ENCODE assay signal across 24 cellular contexts in genomic region chr5:164187780-164188179, GRCh38.
A peak's percentile ranks its signal among the peaks of the same experiment; 100 is the strongest.
DNase-seq lines count a peak whose midpoint lies in the region; FAIRE-seq and TF ChIP-seq lines count a peak whose summit lies in the region.
"Had no signal": no experiment of that assay in that cellular context is flagged by ENCODE, and none has a peak within 500 bp of the region (broad histone marks: within the 10 kb centered on the region; RNA-seq: fewer than 3 reads in every experiment).

No MANE protein-coding gene starts in this region.

- H3K4me2 ChIP-seq in H1 (ENCODE audit: insufficient read depth in 1 of 2, low read depth in 2 of 2, low read length in 2 of 2) (0 out of 4 replicates have a peak overlapping the region, but pooled peaks of 1 of the 2 experiments have one; percentile 16), osteoblast (ENCODE audit: insufficient read depth, low read length) (no peak overlapping the region)
- H3K4me2 ChIP-seq: A549; BLaER1 treated with 17β-estradiol and CSF1 and Interleukin-3, amounts not matched to agents 10 nM and 100 nM had no signal

- H2AFZ ChIP-seq in H1 (ENCODE audit: low read length) (no peak overlapping the region), osteoblast (ENCODE audit: low read length) (no peak overlapping the region)

- no peaks in the 10 kb centered on the region for H3K79me2 ChIP-seq in H1 (ENCODE audit: control insufficient read depth in 1 of 2, insufficient read depth in 2 of 2, low read length in 2 of 2)
- H3K79me2 ChIP-seq in osteoblast (ENCODE audit: insufficient read depth, low read length): no peaks in the 10 kb centered on the region

- no peak overlapping the region for H3K14ac ChIP-seq in H1 (ENCODE audit: insufficient read length)

- no peak overlapping the region for H4K8ac ChIP-seq in H1 (ENCODE audit: extremely low read depth, insufficient read depth, low read length)

- FAIRE-seq in H1 (lab: Jason Lieb, UNC): no peak
- FAIRE-seq: A549, D721Med, GM12891, GM18507 had no signal

- TF ChIP-seq RAD21 in H1 (IDR thresholded peaks at IDR 0.05 in 1 of 2, conservative IDR thresholded peaks at IDR 0.05 in 1 of 2; ENCODE audit: low read depth in 2 of 2, low read length in 2 of 2): no peak

- H3K56ac ChIP-seq in H1 (replicated peaks; ENCODE audit: insufficient read length, low read depth, low read length): no peak overlapping the region

- peak overlapping the region; percentile 48 for H4K5ac ChIP-seq in H1 (ENCODE audit: insufficient read length, low read depth, low read length)

- H2BK12ac ChIP-seq in H1 (ENCODE audit: low read depth, low read length): no peak overlapping the region

- no peaks in the 10 kb centered on the region for H3K79me1 ChIP-seq in H1 (ENCODE audit: low read depth, low read length)

- no peak overlapping the region for H2BK20ac ChIP-seq in H1 (ENCODE audit: low read length)

- intact Hi-C loops in left ventricle myocardium inferior (cut with micrococcal nuclease): no loop called here

- WGBS in H1 (ENCODE audit: extremely low coverage in 1 of 2, insufficient coverage in 1 of 2, insufficient read length in 1 of 2, insufficient replicate concordance in 2 of 2, low coverage in 1 of 2, low lambda C conversion rate in 2 of 2, missing lambda C conversion rate in 1 of 2), 2 experiments: 80% methylated on average over 2 of the region's 2 CpGs; no CpG with 5 or more reads in 1 of the 2 experiments

- H3K4me3 ChIP-seq in cardiac muscle cell: no peak overlapping the region
- H3K4me3 ChIP-seq in left ventricle myocardium inferior: no peak overlapping the region
- peak overlapping the region in 1 of 4 experiments; percentile 18; a peak in 1 of 8 replicates for H3K4me3 ChIP-seq in H1 (ENCODE audit: extremely low read depth in 1 of 4, insufficient read depth in 2 of 4, low read depth in 3 of 4, low read length in 4 of 4)
- no peak overlapping the region for H3K4me3 ChIP-seq in osteoblast (ENCODE audit: insufficient read depth, low read length)
- H3K4me3 ChIP-seq: A549; BLaER1 treated with 17β-estradiol and CSF1 and Interleukin-3, amounts not matched to agents 10 nM and 100 nM had no signal

- no peak overlapping the region for H2BK15ac ChIP-seq in H1 (ENCODE audit: low read length)

- CTCF ChIA-PET in H1 (lab: Charles Lee; ENCODE audit: partially characterized antibody): no interaction called here

- H3K27ac ChIP-seq in cardiac muscle cell: peak overlapping the region; percentile 99
- H3K27ac ChIP-seq in left ventricle myocardium inferior (replicated peaks): no peak overlapping the region
- no peak overlapping the region for H3K27ac ChIP-seq in H1 (ENCODE audit: low read depth, low read length)
- peak overlapping the region; percentile 34 for H3K27ac ChIP-seq in osteoblast (ENCODE audit: low read depth, low read length)
- H3K27ac ChIP-seq: A549; BLaER1 treated with 17β-estradiol and CSF1 and Interleukin-3, amounts not matched to agents 10 nM and 100 nM had no signal

- H3K36me3 ChIP-seq in cardiac muscle cell: no peaks in the 10 kb centered on the region
- no peaks in the 10 kb centered on the region for H3K36me3 ChIP-seq in left ventricle myocardium inferior
- no peaks in the 10 kb centered on the region for H3K36me3 ChIP-seq in H1 (ENCODE audit: control insufficient read depth in 2 of 4, insufficient read depth in 4 of 4, low read length in 3 of 4)
- no peaks in the 10 kb centered on the region for H3K36me3 ChIP-seq in osteoblast (ENCODE audit: insufficient read depth, low read length)
- H3K36me3 ChIP-seq: BE2C; BLaER1 treated with 17β-estradiol and CSF1 and Interleukin-3, amounts not matched to agents 10 nM and 100 nM had no signal

- no peak overlapping the region for H3K9ac ChIP-seq in H1 (replicated peaks in 1 of 4; ENCODE audit: extremely low read depth in 1 of 4, low read depth in 3 of 4, low read length in 3 of 4)
- H3K9ac ChIP-seq: BLaER1 treated with 17β-estradiol and CSF1 and Interleukin-3, amounts not matched to agents 10 nM and 100 nM had no signal

- no peak overlapping the region for H4K91ac ChIP-seq in H1 (replicated peaks; ENCODE audit: insufficient read length, low read length)

- no peak overlapping the region for H3K18ac ChIP-seq in H1 (ENCODE audit: extremely low read depth, low read length)

- DNase-seq in cardiac muscle cell (ENCODE audit: low read depth in 1 of 2, low spot score in 1 of 2) (no peak), left ventricle myocardium inferior (no peak), H1 (ENCODE audit: low read depth in 1 of 2, low spot score in 2 of 2) (no peak), osteoblast (ENCODE audit: insufficient read length, low spot score, missing footprints) (no peak), SHP77 treated with DMSO at 0.1 percent for 48 hours (lab: John Stamatoyannopoulos, UW) (no peak), erythroblast (lab: John Stamatoyannopoulos, UW) (no peak)
- DNase-seq: 8988T; ACHN; AML-193; BE2C; CD4-positive, alpha-beta T cell; CD8-positive, alpha-beta memory T cell; DMS 273 treated with DMSO at 0.1 percent for 48 hours; DMS53; DMS79 treated with DMSO at 0.1 percent for 48 hours; GF-D8; GOT3; H7; HCEC 1CT had no signal

- no peak overlapping the region for H3K23ac ChIP-seq in H1 (ENCODE audit: insufficient read length)

- H3K9me3 ChIP-seq in cardiac muscle cell (ENCODE audit: low read depth) (no peaks in the 10 kb centered on the region), left ventricle myocardium inferior (replicated peaks) (no peaks in the 10 kb centered on the region), H1 (ENCODE audit: insufficient read depth in 2 of 2, low read depth in 1 of 2, low read length in 1 of 2) (no peaks in the 10 kb centered on the region), osteoblast (ENCODE audit: low read depth, low read length) (no peaks in the 10 kb centered on the region)
- H3K9me3 ChIP-seq: A549; BE2C; BLaER1 treated with 17β-estradiol and CSF1 and Interleukin-3, amounts not matched to agents 10 nM and 100 nM had no signal

- no peak overlapping the region for H2AK5ac ChIP-seq in H1 (ENCODE audit: low read depth, low read length)

- no peak overlapping the region for H2BK5ac ChIP-seq in H1 (ENCODE audit: low read depth, low read length)

- no peak for TF ChIP-seq CTCF in cardiac muscle cell (IDR thresholded peaks at IDR 0.05; ENCODE audit: low read depth, low read length)
- TF ChIP-seq CTCF in left ventricle myocardium inferior (IDR thresholded peaks at IDR 0.05; ENCODE audit: borderline replicate concordance): no peak
- no peak for TF ChIP-seq CTCF in H1 (IDR thresholded peaks at IDR 0.05; ENCODE audit: control extremely low read depth in 1 of 3, insufficient read depth in 1 of 3, low read depth in 1 of 3, low read length in 3 of 3)
- no peak for TF ChIP-seq CTCF in osteoblast (IDR thresholded peaks at IDR 0.05; ENCODE audit: extremely low read depth, low read depth, low read length)

- H3K27me3 ChIP-seq in cardiac muscle cell (no peaks in the 10 kb centered on the region), left ventricle myocardium inferior (ENCODE audit: low read depth) (no peaks in the 10 kb centered on the region), H1 (replicated peaks in 1 of 4; ENCODE audit: control insufficient read depth in 3 of 4, extremely low read depth in 1 of 4, insufficient read depth in 3 of 4, low read length in 3 of 4) (no peaks in the 10 kb centered on the region), osteoblast (ENCODE audit: insufficient read depth, low read length) (no peaks in the 10 kb centered on the region)
- H3K27me3 ChIP-seq: BE2C; BLaER1 treated with 17β-estradiol and CSF1 and Interleukin-3, amounts not matched to agents 10 nM and 100 nM had no signal

- H2BK120ac ChIP-seq in H1 (replicated peaks; ENCODE audit: low read depth, low read length): no peak overlapping the region

- peaks cover 33% of the 10 kb centered on the region for H3K4me1 ChIP-seq in cardiac muscle cell (ENCODE audit: low read depth)
- H3K4me1 ChIP-seq in left ventricle myocardium inferior: peaks cover 26% of the 10 kb centered on the region
- peaks cover 0 to 8% (median 6%) of the 10 kb centered on the region in 4 experiments; a peak in 3 of 7 replicates for H3K4me1 ChIP-seq in H1 (replicated peaks in 1 of 4; ENCODE audit: control insufficient read depth in 3 of 4, insufficient read depth in 4 of 4, low read length in 3 of 4)
- peaks cover 27% of the 10 kb centered on the region for H3K4me1 ChIP-seq in osteoblast (ENCODE audit: insufficient read depth, low read length)
- H3K4me1 ChIP-seq: A549; BLaER1 treated with 17β-estradiol and CSF1 and Interleukin-3, amounts not matched to agents 10 nM and 100 nM had no signal

- H3K4ac ChIP-seq in H1 (replicated peaks; ENCODE audit: insufficient read length, low read depth, low read length): no peak overlapping the region

- TF ChIP-seq EP300 in H1 (IDR thresholded peaks at IDR 0.05; ENCODE audit: borderline replicate concordance in 1 of 2, low read depth in 2 of 2, low read length in 2 of 2): no peak

- TF ChIP-seq POLR2A in H1 (IDR thresholded peaks at IDR 0.05; ENCODE audit: control extremely low read depth in 1 of 2, low read depth in 2 of 2, low read length in 2 of 2): no peak
- TF ChIP-seq POLR2A in erythroblast (IDR thresholded peaks at IDR 0.05; ENCODE audit: low read length): no peak

- H3K23me2 ChIP-seq in H1 (ENCODE audit: low read depth, low read length): no peaks in the 10 kb centered on the region

- H4K20me1 ChIP-seq in H1 (replicated peaks in 1 of 2; ENCODE audit: control insufficient read depth in 1 of 2, insufficient read depth in 2 of 2, low read length in 2 of 2) (no peaks in the 10 kb centered on the region), osteoblast (ENCODE audit: insufficient read depth, low read length) (no peaks in the 10 kb centered on the region)
- H4K20me1 ChIP-seq: BLaER1 treated with 17β-estradiol and CSF1 and Interleukin-3, amounts not matched to agents 10 nM and 100 nM had no signal

- POLR2A ChIA-PET in H1 (lab: Charles Lee; ENCODE audit: partially characterized antibody): no interaction called here

TF ChIP-seq in H1, 55 proteins besides CTCF, POLR2A, EP300 and RAD21 (continues in another document):
- TF ChIP-seq E2F6 (IDR thresholded peaks at IDR 0.05) (no peak), BACH1 (IDR thresholded peaks at IDR 0.05; ENCODE audit: low read length) (no peak), ZNF274 (IDR thresholded peaks at IDR 0.05; ENCODE audit: borderline replicate concordance, extremely low read depth, low read length) (no peak), YY1 (IDR thresholded peaks at IDR 0.05; ENCODE audit: low read depth, low read length) (no peak), CHD2 (IDR thresholded peaks at IDR 0.05; ENCODE audit: low read length) (no peak), SIRT6 (IDR thresholded peaks at IDR 0.05; ENCODE audit: low read length) (no peak), EZH2 (IDR thresholded peaks at IDR 0.05; ENCODE audit: low read depth, low read length, severe bottlenecking) (no peak), RFX5 (IDR thresholded peaks at IDR 0.05; ENCODE audit: borderline replicate concordance, low read depth, low read length) (no peak), TAF7 (optimal IDR thresholded peaks at IDR 0.05; ENCODE audit: borderline replicate concordance, low read depth, low read length) (no peak)

Comparison
In these comparisons a context has a peak if more than half of its experiments do, and no peak if none do; other contexts are left out.
1. H3K27ac ChIP-seq: peak in cardiac muscle cell (single experiment) and osteoblast (single experiment); none in left ventricle myocardium inferior (single experiment) and H1 (single experiment).